ENCODE assay signal across 7 cellular contexts in genomic region chr2:37734896-37735519, GRCh38.
DNase-seq lines count a peak whose midpoint lies in the region; ATAC-seq, FAIRE-seq and TF ChIP-seq lines count a peak whose summit lies in the region.
"Not testable (repeated sequence)": the region's sequence is repeated elsewhere in the genome, so short reads cannot be mapped to it uniquely, and the experiment has no call there.

No MANE protein-coding gene starts in this region.

- intact Hi-C loops in left lung (cut with DNase I) = not testable (repeated sequence)
- intact Hi-C loops in sigmoid colon (cut with DNase I) = loop anchor here (5.0 kb wide), 1 partner anchor 37 kb away; no protein-coding TSS in a partner anchor

- TF ChIP-seq POLR2A in sigmoid colon (IDR thresholded peaks at IDR 0.05) = not testable (repeated sequence)

- DNase-seq in SIG-M5 (lab: John Stamatoyannopoulos, UW) = peak; percentile 70
- DNase-seq in astrocyte (ENCODE audit: low read depth) = peak; percentile 75
- DNase-seq in fibroblast of mammary gland (ENCODE audit: low read depth) = peak; percentile 61
- not testable (repeated sequence) for DNase-seq in left lung, sigmoid colon

- H3K9ac ChIP-seq in Loucy (ENCODE audit: low read depth, low read length, poor library complexity, severe bottlenecking) (peak overlapping the region; percentile 18), astrocyte (ENCODE audit: low read length) (peak overlapping the region; percentile 26)

- H3K36me3 ChIP-seq in DOHH2 (ENCODE audit: control insufficient read depth, low read length); Loucy (ENCODE audit: insufficient read depth, low read length); astrocyte (ENCODE audit: insufficient read depth, low read length); left lung; sigmoid colon: not testable (repeated sequence)

- H3K27me3 Mint-ChIP-seq in astrocyte (ENCODE audit: low read depth, unreplicated experiment) = not testable (repeated sequence)

- H3K27ac ChIP-seq in DOHH2 (ENCODE audit: low read depth, low read length); left lung: not testable (repeated sequence)
- H3K27ac ChIP-seq in astrocyte (ENCODE audit: low read depth, low read length) (peak overlapping the region; percentile 41), sigmoid colon (peak overlapping the region in 3 of 4 donors; percentile 67 to 75 (median 71))

- not testable (repeated sequence) for H3K36me3 Mint-ChIP-seq in astrocyte (ENCODE audit: low read depth, unreplicated experiment)

- ATAC-seq in left lung = peak; percentile 63

- H2AFZ ChIP-seq in Loucy (ENCODE audit: low read length); astrocyte (ENCODE audit: low read depth, low read length): not testable (repeated sequence)

- not testable (repeated sequence) for H3K27me3 ChIP-seq in DOHH2 (ENCODE audit: control insufficient read depth, low read length); Loucy (ENCODE audit: insufficient read depth, low read length, poor library complexity, severe bottlenecking); astrocyte (ENCODE audit: insufficient read depth, low read length); left lung; sigmoid colon

- not testable (repeated sequence) for H3K9me3 Mint-ChIP-seq in astrocyte (ENCODE audit: unreplicated experiment)

- H3K4me2 ChIP-seq in DOHH2 (ENCODE audit: low read length) = peak overlapping the region; percentile 40
- peak overlapping the region; percentile 51 for H3K4me2 ChIP-seq in Loucy (ENCODE audit: low read depth, low read length, poor library complexity, severe bottlenecking)
- peak overlapping the region; percentile 38 for H3K4me2 ChIP-seq in astrocyte (ENCODE audit: low read length)

- not testable (repeated sequence) for H3K79me2 ChIP-seq in DOHH2 (ENCODE audit: control insufficient read depth, low read length); Loucy (ENCODE audit: insufficient read depth, low read length); astrocyte (ENCODE audit: insufficient read depth, low read length)

- H3K9me2 ChIP-seq in DOHH2 (replicated peaks; ENCODE audit: control insufficient read depth, low read length); Loucy (replicated peaks; ENCODE audit: low read depth, low read length): not testable (repeated sequence)

- FAIRE-seq in astrocyte (lab: Jason Lieb, UNC) = peak; percentile 56

- peak overlapping the region; percentile 94 for H3K27ac Mint-ChIP-seq in astrocyte (ENCODE audit: unreplicated experiment)

- 69 to 83% methylated on average over 8 of the region's 8 CpGs for WGBS in sigmoid colon, 2 donors

- H3K4me3 ChIP-seq in DOHH2 (ENCODE audit: low read length); astrocyte (ENCODE audit: insufficient read depth, low read depth, low read length); fibroblast of mammary gland (ENCODE audit: control insufficient read depth, low read depth, low read length); left lung; sigmoid colon: not testable (repeated sequence)
- H3K4me3 ChIP-seq in Loucy (ENCODE audit: low read length, poor library complexity, severe bottlenecking) = peak overlapping the region; percentile 39

- not testable (repeated sequence) for H4K20me1 ChIP-seq in DOHH2 (ENCODE audit: control insufficient read depth, insufficient read depth, low read depth, low read length); Loucy (ENCODE audit: insufficient read depth, low read length, poor library complexity, severe bottlenecking); astrocyte (ENCODE audit: insufficient read depth, low read length)

- not testable (repeated sequence) for H3F3A ChIP-seq in DOHH2 (ENCODE audit: control insufficient read depth, insufficient read depth); Loucy (ENCODE audit: low read depth)

- peaks cover 16% of the 10 kb centered on the region for H3K4me1 ChIP-seq in DOHH2 (ENCODE audit: control insufficient read depth, low read length)
- H3K4me1 ChIP-seq in Loucy (ENCODE audit: insufficient read depth, low read length, poor library complexity, severe bottlenecking) = peaks cover 38% of the 10 kb centered on the region
- H3K4me1 ChIP-seq in astrocyte (ENCODE audit: insufficient read depth, low read length); left lung: not testable (repeated sequence)
- peaks cover 0 to 62% (median 34%) of the 10 kb centered on the region in 4 donors for H3K4me1 ChIP-seq in sigmoid colon

- TF ChIP-seq EP300 in sigmoid colon (IDR thresholded peaks at IDR 0.05) = not testable (repeated sequence)

- H3K4me3 Mint-ChIP-seq in astrocyte (ENCODE audit: unreplicated experiment) = not testable (repeated sequence)

- not testable (repeated sequence) for TF ChIP-seq CTCF in DOHH2 (IDR thresholded peaks at IDR 0.05; ENCODE audit: low read depth, low read length, poor library complexity, severe bottlenecking); Loucy (conservative IDR thresholded peaks at IDR 0.05; ENCODE audit: low read length); astrocyte (IDR thresholded peaks at IDR 0.05; ENCODE audit: insufficient read depth, low read depth, low read length); fibroblast of mammary gland (conservative IDR thresholded peaks at IDR 0.05; ENCODE audit: control insufficient read depth, insufficient read depth, low read depth, low read length); left lung (IDR thresholded peaks at IDR 0.05); sigmoid colon (IDR thresholded peaks at IDR 0.05)

- peaks cover 25% of the 10 kb centered on the region for H3K4me1 Mint-ChIP-seq in astrocyte (ENCODE audit: low read depth, unreplicated experiment)

- not testable (repeated sequence) for H3K9me3 ChIP-seq in DOHH2 (ENCODE audit: control insufficient read depth, insufficient read depth, low read length); Loucy (ENCODE audit: insufficient read depth, low read depth, low read length); astrocyte (ENCODE audit: insufficient read depth, low read depth, low read length); left lung; sigmoid colon
